ENCODE assay signal across 19 cellular contexts in genomic region chr6:79468587-79468986, GRCh38.
"Had no signal": no experiment of that assay in that cellular context is flagged by ENCODE, and none has a peak within 500 bp of the region (broad histone marks: within the 10 kb centered on the region; RNA-seq: fewer than 3 reads in every experiment).

No MANE protein-coding gene starts in this region.

- H3K27ac Mint-ChIP-seq: activated naive CD4-positive, alpha-beta T cell treated with anti-CD3 and anti-CD28 coated beads, Interleukin-2, amount 10 ng/mL, durations not matched to agents 7 days and 5 days; activated T-helper 17 cell treated with anti-CD3 and anti-CD28 coated beads, Interleukin-2, amount 50 U/mL, for 72 hours; effector memory CD8-positive, alpha-beta T cell; naive thymus-derived CD4-positive, alpha-beta T cell had no signal

- H3K36me3 ChIP-seq: ascending aorta, right atrium auricular region, transverse colon, WERI-Rb-1 had no signal

- H3K4me1 ChIP-seq: ascending aorta, right atrium auricular region had no signal

- H3K27ac ChIP-seq: ascending aorta, right atrium auricular region, skin epidermis, transverse colon, WERI-Rb-1 had no signal

- H3K4me1 Mint-ChIP-seq: activated naive CD4-positive, alpha-beta T cell treated with anti-CD3 and anti-CD28 coated beads, Interleukin-2, amount 10 ng/mL, durations not matched to agents 7 days and 5 days; activated T-helper 17 cell treated with anti-CD3 and anti-CD28 coated beads, Interleukin-2, amount 50 U/mL, for 72 hours had no signal

- H3K27me3 Mint-ChIP-seq: activated naive CD4-positive, alpha-beta T cell treated with anti-CD3 and anti-CD28 coated beads, Interleukin-2, amount 10 ng/mL, durations not matched to agents 7 days and 5 days had no signal

- ATAC-seq: activated T-helper 17 cell treated with anti-CD3 and anti-CD28 coated beads, Interleukin-2, amount 50 U/mL, for 72 hours; effector memory CD8-positive, alpha-beta T cell; naive thymus-derived CD4-positive, alpha-beta T cell had no signal

- DNase-seq: activated CD4-positive, alpha-beta T cell treated with anti-CD3 and anti-CD28 coated beads, Interleukin-2, amount 50 U/mL, for 48 hours; activated naive CD4-positive, alpha-beta T cell treated with anti-CD3 and anti-CD28 coated beads, Interleukin-2, amount 10 ng/mL, durations not matched to agents 7 days and 5 days; dermis blood vessel endothelial cell; effector memory CD8-positive, alpha-beta T cell; foreskin melanocyte; naive thymus-derived CD4-positive, alpha-beta T cell; posterior cingulate gyrus; stimulated activated CD4-positive, alpha-beta T cell treated with anti-CD3 and anti-CD28 coated beads, Interleukin-4, amount 100 ng/mL, for 24 hours; stimulated activated naive CD4-positive, alpha-beta T cell treated with Interleukin-2 at 50 U/mL for 16 hours; substantia nigra; T-helper 1 cell; T1000; transverse colon; WERI-Rb-1 had no signal

- H3K36me3 Mint-ChIP-seq: activated naive CD4-positive, alpha-beta T cell treated with anti-CD3 and anti-CD28 coated beads, Interleukin-2, amount 10 ng/mL, durations not matched to agents 7 days and 5 days; naive thymus-derived CD4-positive, alpha-beta T cell had no signal

- H3K4me3 Mint-ChIP-seq: activated naive CD4-positive, alpha-beta T cell treated with anti-CD3 and anti-CD28 coated beads, Interleukin-2, amount 10 ng/mL, durations not matched to agents 7 days and 5 days; activated T-helper 17 cell treated with anti-CD3 and anti-CD28 coated beads, Interleukin-2, amount 50 U/mL, for 72 hours; effector memory CD8-positive, alpha-beta T cell; naive thymus-derived CD4-positive, alpha-beta T cell had no signal

- H3K4me3 ChIP-seq: ascending aorta, right atrium auricular region, skin epidermis, transverse colon had no signal

- FAIRE-seq: bronchial epithelial cell had no signal

- H3K9me3 ChIP-seq: ascending aorta, right atrium auricular region, transverse colon had no signal

- H3K9me3 Mint-ChIP-seq: activated naive CD4-positive, alpha-beta T cell treated with anti-CD3 and anti-CD28 coated beads, Interleukin-2, amount 10 ng/mL, durations not matched to agents 7 days and 5 days; activated T-helper 17 cell treated with anti-CD3 and anti-CD28 coated beads, Interleukin-2, amount 50 U/mL, for 72 hours; naive thymus-derived CD4-positive, alpha-beta T cell had no signal

- H3K27me3 ChIP-seq: ascending aorta, right atrium auricular region, transverse colon had no signal
